ENCODE assay signal across 1 cellular context in the genomic region with DNA sequence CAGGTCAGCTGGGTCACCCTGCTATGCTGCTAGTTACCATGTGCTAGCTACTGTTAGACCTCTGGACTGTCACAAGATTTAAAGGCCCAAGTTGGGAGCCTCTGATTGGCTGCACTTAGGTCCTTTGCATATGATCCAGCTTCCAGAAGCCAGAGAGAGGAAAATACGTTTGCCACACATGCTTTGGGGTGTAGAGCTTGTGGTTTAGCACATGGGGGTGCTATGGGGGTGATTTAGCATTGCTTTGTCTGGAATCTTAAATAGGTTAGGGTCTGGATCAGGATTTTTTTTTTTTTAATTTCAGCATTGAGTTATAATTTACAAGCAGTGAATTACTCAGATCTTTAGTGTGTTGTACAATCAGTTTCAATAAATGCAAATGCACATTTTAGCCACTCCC.
TF ChIP-seq lines count a peak whose summit lies in the region.

No MANE protein-coding gene starts in this region.

TF ChIP-seq in GM23338, 12 proteins besides CTCF, POLR2A, EP300 and RAD21 (continued from another document):
- no peak for TF ChIP-seq ETS1 (IDR thresholded peaks at IDR 0.05)
